8 cellular contexts compared by ENCODE assay signal in the genomic region with DNA sequence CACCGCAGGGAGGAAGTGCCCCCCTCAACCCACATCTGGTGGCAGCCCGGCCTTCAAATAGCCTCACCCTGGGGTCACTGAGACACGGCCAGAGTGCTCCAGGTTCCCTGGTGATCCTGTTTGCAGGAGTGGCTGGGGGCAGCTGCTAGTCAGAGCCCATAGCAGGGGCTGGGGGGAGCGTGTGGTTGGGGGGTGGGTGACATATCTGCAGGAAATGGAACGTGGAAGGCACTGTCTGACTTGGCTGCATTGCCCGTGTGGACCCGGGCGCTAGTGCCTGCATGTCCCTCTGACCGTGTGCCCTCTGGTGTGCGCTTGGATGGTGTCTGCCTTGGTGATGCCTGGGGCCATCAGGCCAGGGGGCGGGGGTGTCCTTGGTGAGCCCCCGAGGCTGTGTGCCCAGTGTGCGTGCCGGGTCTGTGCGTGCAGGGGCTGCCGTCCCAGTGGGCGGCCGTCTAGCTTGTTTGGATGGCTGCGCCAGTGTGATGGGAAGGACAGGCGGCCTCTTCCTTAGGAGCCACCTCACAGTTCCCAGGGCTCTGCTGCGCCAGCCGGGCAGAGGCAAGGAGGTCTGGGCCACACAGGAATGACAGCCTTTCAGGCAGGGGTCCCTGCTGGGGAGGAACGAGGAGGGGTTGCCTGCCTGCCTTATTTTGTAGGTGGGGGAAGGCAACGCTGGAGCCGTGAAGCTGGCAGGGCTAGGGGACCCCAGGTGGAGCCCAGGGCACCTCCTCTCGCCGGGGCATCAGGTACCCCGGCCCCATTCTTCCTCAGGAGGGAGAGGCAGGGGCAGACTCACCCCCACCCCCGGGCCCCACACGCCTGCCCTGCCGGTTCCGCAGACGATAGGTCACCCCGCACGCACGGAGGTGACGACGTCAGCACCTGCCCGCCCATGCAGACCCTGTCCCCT. TPM values are rescaled to one million over a fixed set of nuclear protein-coding genes. Genes with fewer than 3 reads are reported as not detected.
DNase-seq lines count a peak whose midpoint lies in the region; ATAC-seq, FAIRE-seq and TF ChIP-seq lines count a peak whose summit lies in the region.

No MANE protein-coding gene starts in this region.

- ATAC-seq in GM12878 = peak; percentile 38

- RAD21 ChIA-PET in GM12878 (lab: Charles Lee; ENCODE audit: unreplicated experiment) = interaction anchor here (1.0 kb wide), 1 partner anchor 17 kb away, joined by 3 read pairs; no protein-coding TSS in a partner anchor

- POLR2A ChIA-PET in A673 (lab: Charles Lee; ENCODE audit: low non-redundant PET) = no interaction called here
- POLR2A ChIA-PET in GM12878 (lab: Charles Lee) = interaction anchor here (0.6 kb wide), 1 partner anchor 163 kb away, joined by 3 read pairs; no protein-coding TSS in a partner anchor

- DNase-seq in A673 (ENCODE audit: low spot score) = no peak
- no peak for DNase-seq in HAP-1 (ENCODE audit: low spot score in 2 of 2)
- no peak for DNase-seq in GM12878 (ENCODE audit: low read depth, low spot score)
- peak in 1 of 2 donors; percentile 50 for DNase-seq in tibial artery
- no peak for DNase-seq in NCI-H1694 (lab: John Stamatoyannopoulos, UW)
- no peak for DNase-seq in OCI-M1 (lab: John Stamatoyannopoulos, UW)
- DNase-seq in SHP77 (lab: John Stamatoyannopoulos, UW) = no peak

- H3K27ac ChIP-seq in A673 (ENCODE audit: low read depth, low read length, poor library complexity, severe bottlenecking) (no peak overlapping the region), GM12878 (ENCODE audit: control insufficient read depth, insufficient read depth) (no peak overlapping the region), layer of hippocampus (ENCODE audit: low read depth, low read length) (peak overlapping the region; percentile 71), tibial artery (no peak overlapping the region)

- TF ChIP-seq EP300 in GM12878 (IDR thresholded peaks at IDR 0.05; ENCODE audit: borderline replicate concordance in 1 of 2, control insufficient read depth in 1 of 2, low read depth in 2 of 2, low read length in 2 of 2) = no peak

- peak overlapping the region; percentile 45 for H3K4me3 ChIP-seq in A673 (ENCODE audit: low read depth, low read length, poor library complexity, severe bottlenecking)
- H3K4me3 ChIP-seq in HAP-1 = peak overlapping the region; percentile 15
- peak overlapping the region; percentile 39 for H3K4me3 ChIP-seq in GM12878
- H3K4me3 ChIP-seq in tibial artery = peak overlapping the region; percentile 11 to 16

- intact Hi-C loops in A673 (cut with micrococcal nuclease; ENCODE audit: unreplicated experiment) (no loop called here), GM12878 (cut with micrococcal nuclease; ENCODE audit: unreplicated experiment) (loop anchor here (5.0 kb wide), 1 partner anchor 237 kb away; no protein-coding TSS in a partner anchor), tibial artery (cut with DNase I; ENCODE audit: low total_unique reads) (loop anchor here (10.0 kb wide), 1 partner anchor 254 kb away; no protein-coding TSS in a partner anchor)

- H3K9ac ChIP-seq in GM12878 (ENCODE audit: control insufficient read depth, insufficient read depth, low read length) = no peak overlapping the region

- no peaks in the 10 kb centered on the region for H4K20me1 ChIP-seq in GM12878 (ENCODE audit: control insufficient read depth, insufficient read depth)

- H3K4me1 ChIP-seq in A673 (ENCODE audit: insufficient read depth, low read length, poor library complexity, severe bottlenecking) (no peaks in the 10 kb centered on the region), HAP-1 (no peaks in the 10 kb centered on the region), GM12878 (ENCODE audit: control insufficient read depth, insufficient read depth, low read length) (peaks cover 15% of the 10 kb centered on the region), tibial artery (peaks cover 0 to 20% (median 9%) of the 10 kb centered on the region in 4 donors)

- H3K36me3 ChIP-seq in A673 (ENCODE audit: insufficient read depth, low read length, poor library complexity, severe bottlenecking) (no peaks in the 10 kb centered on the region), HAP-1 (replicated peaks) (no peaks in the 10 kb centered on the region), GM12878 (ENCODE audit: control insufficient read depth in 2 of 2, insufficient read depth in 2 of 2, low read length in 1 of 2) (no peaks in the 10 kb centered on the region), tibial artery (no peaks in the 10 kb centered on the region)

- CTCF ChIA-PET in A673 (lab: Charles Lee) = no interaction called here
- CTCF ChIA-PET in GM12878 (lab: Yijun Ruan, JAX) = interaction anchor here (0.8 to 1.9 kb wide), 3 partner anchors 13 to 164 kb away, joined by 3 to 9 read pairs (median 6); no protein-coding TSS in a partner anchor

- H2AFZ ChIP-seq in GM12878 (ENCODE audit: control insufficient read depth, low read depth, low read length) = peak overlapping the region; percentile 45

- no peaks in the 10 kb centered on the region for H3K79me2 ChIP-seq in GM12878 (ENCODE audit: control insufficient read depth, insufficient read depth, low read length)

- H3K4me2 ChIP-seq in GM12878 (ENCODE audit: control insufficient read depth, insufficient read depth) = peak overlapping the region; percentile 89

- in situ Hi-C loops in HAP-1 (cut with MboI; ENCODE audit: low sequenced_read_pairs) = no loop called here
- in situ Hi-C loops in GM12878 (cut with MboI) = loop anchor here (25.0 kb wide), 1 partner anchor 237 kb away; a partner anchor contains a TSS

- SMC1A ChIA-PET in GM12878 (lab: Charles Lee; ENCODE audit: uncharacterized antibody, unreplicated experiment) = interaction anchor here (0.7 kb wide), 2 partner anchors 164 to 256 kb away, joined by 3 to 5 read pairs; no protein-coding TSS in a partner anchor

- H3K9me3 ChIP-seq in A673 (ENCODE audit: low read depth, low read length, poor library complexity, severe bottlenecking) (no peaks in the 10 kb centered on the region), HAP-1 (no peaks in the 10 kb centered on the region), GM12878 (replicated peaks; ENCODE audit: control insufficient read depth, insufficient read depth, low read length) (no peaks in the 10 kb centered on the region), tibial artery (no peaks in the 10 kb centered on the region)

- FAIRE-seq in GM12878 (lab: Jason Lieb, UNC) = no peak

- 9% methylated on average over 38 of the region's 39 CpGs for WGBS in GM12878 (ENCODE audit: insufficient coverage, insufficient replicate concordance, low lambda C conversion rate, missing lambda C conversion rate)

- TF ChIP-seq POLR2A in GM12878 (IDR thresholded peaks at IDR 0.05; ENCODE audit: low read depth, low read length) = no peak

- no peak for TF ChIP-seq RAD21 in GM12878 (IDR thresholded peaks at IDR 0.05; ENCODE audit: insufficient read depth, low read depth, low read length)

- no TSS peak for BruUV-seq in A673 (replicated peaks; lab: Mats Ljungman, UMichigan)
- BruUV-seq in GM12878 (replicated peaks; lab: Mats Ljungman, UMichigan) = no TSS peak

- TF ChIP-seq CTCF in A673 (conservative IDR thresholded peaks at IDR 0.05; ENCODE audit: low read depth, low read length) (no peak), GM12878 (IDR thresholded peaks at IDR 0.05 in 2 of 3, conservative IDR thresholded peaks at IDR 0.05 in 1 of 3; ENCODE audit: control insufficient read depth in 2 of 3, extremely low read depth in 1 of 3, insufficient read depth in 1 of 3, low read depth in 3 of 3, low read length in 3 of 3) (no peak), tibial artery (IDR thresholded peaks at IDR 0.05) (no peak)

- H3K27me3 ChIP-seq in A673 (replicated peaks; ENCODE audit: insufficient read depth, low read depth, low read length, poor library complexity) (no peaks in the 10 kb centered on the region), HAP-1 (ENCODE audit: low read depth) (no peaks in the 10 kb centered on the region), GM12878 (replicated peaks in 1 of 2; ENCODE audit: control insufficient read depth in 2 of 2, insufficient read depth in 2 of 2, low read length in 1 of 2) (peaks cover 0 to 5% of the 10 kb centered on the region in 2 experiments; a peak in 1 of 4 replicates), layer of hippocampus (ENCODE audit: control insufficient read depth, insufficient read depth, low read length) (peaks cover 5% of the 10 kb centered on the region), tibial artery (peaks cover 0 to 48% of the 10 kb centered on the region in 2 donors)

RNA-seq across cellular contexts. Expression of a gene that starts 0.6 kb away (rescaled TPM):
- 0.28 and 0.66 TPM in 2 replicates for total RNA-seq in A673 (2021)
- 2.8 and 3.0 TPM in 2 replicates for total RNA-seq in GM12878 (2013; cell fraction: nucleolus; rRNA removed)
- 3.3 and 3.8 TPM in 2 replicates for total RNA-seq in GM12878 (2014; rRNA removed)
- 1.2 and 2.5 TPM in 2 replicates for total RNA-seq in GM12878 (2014; rRNA removed; fragmentation: Illumina TruSeq; extraction: Trizol)
- 1.9 and 2.5 TPM in 2 replicates for total RNA-seq in GM12878 (2021)
- polyA plus RNA-seq in GM12878 (2011; ENCODE audit: low read depth) = 2.5 TPM
- polyA plus RNA-seq in GM12878 (2011; rRNA removed) = 1.7 and 2.1 TPM in 2 replicates
- 3.8 and 5.0 TPM in 2 replicates for polyA plus RNA-seq in GM12878 (2011; cell fraction: cytosol; rRNA removed)
- polyA plus RNA-seq in GM12878 (2011; cell fraction: nucleus; rRNA removed) = 16.1 and 17.8 TPM in 2 replicates
- 1.8 and 3.0 TPM in 2 replicates for polyA plus RNA-seq in GM12878 (2012)
- 1.4 and 2.7 TPM in 2 replicates for polyA plus RNA-seq in GM12878 (2014; fragmentation: Illumina TruSeq; extraction: Trizol)
- under 1 TPM; 0.33 to 0.39 TPM for polyA plus RNA-seq in GM12878 (2014; fragmentation: Nextera tagmentation; extraction: Ambion mirVana)
- 3.1 and 3.3 TPM in 2 replicates for polyA plus RNA-seq in GM12878 (2014; rRNA removed)
- polyA plus RNA-seq in GM12878 (2016; fragmentation: Nextera tagmentation; extraction: Ambion mirVana) = 1 to 10 TPM; 2.0 to 2.6 TPM
- 2.4 and 5.2 TPM in 2 replicates for polyA minus RNA-seq in GM12878 (2011; rRNA and poly(A)+ RNA removed)
- polyA minus RNA-seq in GM12878 (2011; cell fraction: cytosol; rRNA and poly(A)+ RNA removed) = 0.94 and 1.0 TPM in 2 replicates
- polyA minus RNA-seq in GM12878 (2011; cell fraction: nucleus; rRNA and poly(A)+ RNA removed) = 6.0 and 10.3 TPM in 2 replicates

RNA-seq across cellular contexts. Expression of a gene that starts 14.7 kb away (rescaled TPM):
- 35.2 and 36.1 TPM in 2 replicates for total RNA-seq in A673 (2021)
- total RNA-seq in GM12878 (2013; cell fraction: nucleolus; rRNA removed) = 41.1 and 41.2 TPM in 2 replicates
- 18.3 and 18.7 TPM in 2 replicates for total RNA-seq in GM12878 (2014; rRNA removed)
- total RNA-seq in GM12878 (2014; rRNA removed; fragmentation: Illumina TruSeq; extraction: Trizol) = 11.2 and 11.7 TPM in 2 replicates
- total RNA-seq in GM12878 (2021) = 13.2 and 18.5 TPM in 2 replicates
- polyA plus RNA-seq in GM12878 (2011; ENCODE audit: low read depth) = 7.2 TPM
- polyA plus RNA-seq in GM12878 (2011; rRNA removed) = 13.8 and 15.4 TPM in 2 replicates
- 7.0 and 11.2 TPM in 2 replicates for polyA plus RNA-seq in GM12878 (2011; cell fraction: cytosol; rRNA removed)
- 42.8 and 58.2 TPM in 2 replicates for polyA plus RNA-seq in GM12878 (2011; cell fraction: nucleus; rRNA removed)
- 12.9 and 13.5 TPM in 2 replicates for polyA plus RNA-seq in GM12878 (2012)
- 12.8 and 15.7 TPM in 2 replicates for polyA plus RNA-seq in GM12878 (2014; fragmentation: Illumina TruSeq; extraction: Trizol)
- 10 to 100 TPM in 1 of 2 experiments, 1 to 10 TPM in 1; 8.2 to 13.4 TPM for polyA plus RNA-seq in GM12878 (2014; fragmentation: Nextera tagmentation; extraction: Ambion mirVana)
- 23.7 and 23.8 TPM in 2 replicates for polyA plus RNA-seq in GM12878 (2014; rRNA removed)
- 10 to 100 TPM; 19.5 to 22.5 TPM for polyA plus RNA-seq in GM12878 (2016; fragmentation: Nextera tagmentation; extraction: Ambion mirVana)
- polyA minus RNA-seq in GM12878 (2011; rRNA and poly(A)+ RNA removed) = 8.0 and 9.8 TPM in 2 replicates
- 3.6 and 3.7 TPM in 2 replicates for polyA minus RNA-seq in GM12878 (2011; cell fraction: cytosol; rRNA and poly(A)+ RNA removed)
- 15.0 and 24.0 TPM in 2 replicates for polyA minus RNA-seq in GM12878 (2011; cell fraction: nucleus; rRNA and poly(A)+ RNA removed)
